Comparison of ENCODE assay signal across 15 cellular contexts in genomic region chr13:52808842-52809219, GRCh38. TPM values are rescaled to one million over a fixed set of nuclear protein-coding genes. Genes with fewer than 3 reads are reported as not detected.
A peak's percentile ranks its signal among the peaks of the same experiment; 100 is the strongest.
DNase-seq lines count a peak whose midpoint lies in the region; ATAC-seq, FAIRE-seq and TF ChIP-seq lines count a peak whose summit lies in the region.
"Had no signal": no experiment of that assay in that cellular context is flagged by ENCODE, and none has a peak within 500 bp of the region (broad histone marks: within the 10 kb centered on the region; RNA-seq: fewer than 3 reads in every experiment).

No MANE protein-coding gene starts in this region.

- TF ChIP-seq CTCF in Loucy (conservative IDR thresholded peaks at IDR 0.05; ENCODE audit: low read length) = no peak
- TF ChIP-seq CTCF in GM12878 (IDR thresholded peaks at IDR 0.05 in 2 of 3, conservative IDR thresholded peaks at IDR 0.05 in 1 of 3; ENCODE audit: control insufficient read depth in 2 of 3, extremely low read depth in 1 of 3, insufficient read depth in 1 of 3, low read depth in 3 of 3, low read length in 3 of 3) = no peak
- no peak for TF ChIP-seq CTCF in neural progenitor cell (IDR thresholded peaks at IDR 0.05)

- CTCF ChIA-PET in GM12878 (lab: Yijun Ruan, JAX) = interaction anchor here (0.6 to 5.1 kb wide), 49 partner anchors 10 to 361 kb away, joined by 3 to 179 read pairs (median 8); partner anchors contain the start of genes SUGT1 and VPS36

- no peak for FAIRE-seq in GM12878 (lab: Jason Lieb, UNC)
- FAIRE-seq: HTR-8/SVneo had no signal

- intact Hi-C loops in GM12878 (cut with micrococcal nuclease; ENCODE audit: unreplicated experiment) = loop anchor here (1.0 to 5.0 kb wide), 6 partner anchors 67 to 200 kb away; no protein-coding TSS in a partner anchor

- RAD21 ChIA-PET in GM12878 (lab: Charles Lee; ENCODE audit: unreplicated experiment) = interaction anchor here (0.6 to 7.8 kb wide), 47 partner anchors 12 to 359 kb away, joined by 3 to 161 read pairs (median 7); partner anchors contain the start of gene SUGT1

- H3F3A ChIP-seq in Loucy (ENCODE audit: low read depth) (no peaks in the 10 kb centered on the region), neural progenitor cell (ENCODE audit: low read depth) (peaks cover 4% of the 10 kb centered on the region)

- no peak for TF ChIP-seq RAD21 in GM12878 (IDR thresholded peaks at IDR 0.05; ENCODE audit: insufficient read depth, low read depth, low read length)

- SMC1A ChIA-PET in GM12878 (lab: Charles Lee; ENCODE audit: uncharacterized antibody, unreplicated experiment) = interaction anchor here (0.7 to 9.0 kb wide), 48 partner anchors 9 to 358 kb away, joined by 3 to 137 read pairs (median 6); partner anchors contain the start of genes SUGT1 and VPS36

- H3K36me3 Mint-ChIP-seq in neural progenitor cell = no peaks in the 10 kb centered on the region
- H3K36me3 Mint-ChIP-seq: CD8-positive, alpha-beta T cell; IgD-negative memory B cell had no signal

- 0% methylated on average over 1 of the region's 1 CpG for WGBS in GM12878 (ENCODE audit: insufficient coverage, insufficient replicate concordance, low lambda C conversion rate, missing lambda C conversion rate)

- H2AFZ ChIP-seq in Loucy (ENCODE audit: low read length) (peak overlapping the region; percentile 58), GM12878 (ENCODE audit: control insufficient read depth, low read depth, low read length) (no peak overlapping the region), neural progenitor cell (replicated peaks) (no peak overlapping the region)
- H2AFZ ChIP-seq: PC-9 had no signal

- no peaks in the 10 kb centered on the region for H3K79me2 ChIP-seq in Loucy (ENCODE audit: insufficient read depth, low read length)
- H3K79me2 ChIP-seq in GM12878 (ENCODE audit: control insufficient read depth, insufficient read depth, low read length) = no peaks in the 10 kb centered on the region
- no peaks in the 10 kb centered on the region for H3K79me2 ChIP-seq in neural progenitor cell (ENCODE audit: low read depth)

- H3K27me3 Mint-ChIP-seq in neural progenitor cell (ENCODE audit: insufficient read depth, low read depth) = peaks cover 4% of the 10 kb centered on the region

- no peaks in the 10 kb centered on the region for H3K9me3 ChIP-seq in Loucy (ENCODE audit: insufficient read depth, low read depth, low read length)
- no peaks in the 10 kb centered on the region for H3K9me3 ChIP-seq in GM12878 (replicated peaks; ENCODE audit: control insufficient read depth, insufficient read depth, low read length)
- no peaks in the 10 kb centered on the region for H3K9me3 ChIP-seq in neural progenitor cell (ENCODE audit: low read depth)

- no peak overlapping the region for H3K4me3 ChIP-seq in Loucy (ENCODE audit: low read length, poor library complexity, severe bottlenecking)
- H3K4me3 ChIP-seq in GM12878 = no peak overlapping the region
- no peak overlapping the region for H3K4me3 ChIP-seq in neural progenitor cell
- H3K4me3 ChIP-seq: PC-9 had no signal

- H4K20me1 ChIP-seq in Loucy (ENCODE audit: insufficient read depth, low read length, poor library complexity, severe bottlenecking) (no peaks in the 10 kb centered on the region), GM12878 (ENCODE audit: control insufficient read depth, insufficient read depth) (no peaks in the 10 kb centered on the region), neural progenitor cell (ENCODE audit: low read depth) (no peaks in the 10 kb centered on the region)

- in situ Hi-C loops in GM12878 (cut with MboI) = loop anchor here (5.0 to 10.0 kb wide), 2 partner anchors 142 to 214 kb away; no protein-coding TSS in a partner anchor

- no peaks in the 10 kb centered on the region for H3K4me1 Mint-ChIP-seq in neural progenitor cell

- DNase-seq in NCI-H748 (lab: John Stamatoyannopoulos, UW; ENCODE audit: unreplicated experiment) (peak; percentile 54), NCI-H748 treated with DMSO at 0.1 percent for 48 hours (lab: John Stamatoyannopoulos, UW) (no peak), GM12878 (ENCODE audit: low read depth, low spot score) (no peak), neural progenitor cell (ENCODE audit: low spot score) (no peak), cerebellar cortex (ENCODE audit: low spot score) (no peak), Ammon's horn (ENCODE audit: low spot score) (no peak)
- DNase-seq: GOT3 had no signal

- no peak overlapping the region for H3K4me2 ChIP-seq in Loucy (ENCODE audit: low read depth, low read length, poor library complexity, severe bottlenecking)
- H3K4me2 ChIP-seq in GM12878 (ENCODE audit: control insufficient read depth, insufficient read depth) = no peak overlapping the region
- H3K4me2 ChIP-seq in neural progenitor cell = peak overlapping the region; percentile 37
- H3K4me2 ChIP-seq: PC-9 had no signal

- H3K9ac ChIP-seq in Loucy (ENCODE audit: low read depth, low read length, poor library complexity, severe bottlenecking) = no peak overlapping the region
- no peak overlapping the region for H3K9ac ChIP-seq in GM12878 (ENCODE audit: control insufficient read depth, insufficient read depth, low read length)
- no peak overlapping the region for H3K9ac ChIP-seq in neural progenitor cell

- no peaks in the 10 kb centered on the region for H3K36me3 ChIP-seq in Loucy (ENCODE audit: insufficient read depth, low read length)
- H3K36me3 ChIP-seq in GM12878 (ENCODE audit: control insufficient read depth in 2 of 2, insufficient read depth in 2 of 2, low read length in 1 of 2) = no peaks in the 10 kb centered on the region
- H3K36me3 ChIP-seq in neural progenitor cell = no peaks in the 10 kb centered on the region

- no peak for TF ChIP-seq EP300 in GM12878 (IDR thresholded peaks at IDR 0.05; ENCODE audit: borderline replicate concordance in 1 of 2, control insufficient read depth in 1 of 2, low read depth in 2 of 2, low read length in 2 of 2)

- POLR2A ChIA-PET in GM12878 (lab: Charles Lee) = interaction anchor here (0.6 to 4.3 kb wide), 12 partner anchors 24 to 192 kb away, joined by 3 to 39 read pairs (median 4); partner anchors contain the start of gene SUGT1

- no peaks in the 10 kb centered on the region for H3K9me2 ChIP-seq in Loucy (replicated peaks; ENCODE audit: low read depth, low read length)

- ATAC-seq in GM12878 (peak; percentile 10; the same call in 1 of the 3 replicates), GM21390 (IDR thresholded peaks at IDR 0.05; ENCODE audit: unreplicated experiment) (no peak)

- H3K4me3 Mint-ChIP-seq in neural progenitor cell = no peak overlapping the region
- H3K4me3 Mint-ChIP-seq: CD8-positive, alpha-beta T cell; IgD-negative memory B cell had no signal

- H3K27ac ChIP-seq in GM12878 (ENCODE audit: control insufficient read depth, insufficient read depth) (no peak overlapping the region), neural progenitor cell (no peak overlapping the region)
- H3K27ac ChIP-seq: PC-9 had no signal

- H3K27me3 ChIP-seq in Loucy (ENCODE audit: insufficient read depth, low read length, poor library complexity, severe bottlenecking) (peaks cover 4% of the 10 kb centered on the region), GM12878 (replicated peaks in 1 of 2; ENCODE audit: control insufficient read depth in 2 of 2, insufficient read depth in 2 of 2, low read length in 1 of 2) (no peaks in the 10 kb centered on the region), neural progenitor cell (no peaks in the 10 kb centered on the region)

- TF ChIP-seq POLR2A in GM12878 (IDR thresholded peaks at IDR 0.05; ENCODE audit: low read depth, low read length) = no peak

- H3K9me3 Mint-ChIP-seq in neural progenitor cell = peaks cover 1% of the 10 kb centered on the region
- H3K9me3 Mint-ChIP-seq: CD8-positive, alpha-beta T cell; IgD-negative memory B cell had no signal

- BruUV-seq in GM12878 (replicated peaks; lab: Mats Ljungman, UMichigan) = no TSS peak

- H3K4me1 ChIP-seq in Loucy (ENCODE audit: insufficient read depth, low read length, poor library complexity, severe bottlenecking) (peaks cover 4% of the 10 kb centered on the region), GM12878 (ENCODE audit: control insufficient read depth, insufficient read depth, low read length) (peaks cover 4% of the 10 kb centered on the region; the same call in 1 of the 2 replicates), neural progenitor cell (peaks cover 10% of the 10 kb centered on the region)

- no peak overlapping the region for H3K27ac Mint-ChIP-seq in neural progenitor cell
- H3K27ac Mint-ChIP-seq: CD8-positive, alpha-beta T cell; IgD-negative memory B cell had no signal

TF ChIP-seq in GM12878, 131 proteins besides CTCF, POLR2A, EP300 and RAD21:
- peak; percentile 59; the same call in 1 of the 2 replicates for TF ChIP-seq RAD51 (IDR thresholded peaks at IDR 0.05)
- TF ChIP-seq BHLHE40 (IDR thresholded peaks at IDR 0.05; ENCODE audit: borderline replicate concordance in 1 of 2, low read depth in 2 of 2, low read length in 1 of 2) = peak in 1 of 2 experiments; percentile 78; a peak in 2 of 4 replicates
- TF ChIP-seq CHD2 (IDR thresholded peaks at IDR 0.05; ENCODE audit: borderline replicate concordance, low read depth, low read length) = no peak

RNA-seq across cellular contexts. Expression of gene PCDH8, which starts 39.6 kb away (rescaled TPM):
- not detected in 2 replicates for total RNA-seq in GM12878 (2013; cell fraction: nucleolus; rRNA removed)
- total RNA-seq in GM12878 (2014; rRNA removed) (0.38 and 0.62 TPM in 2 replicates), GM12878 (2014; rRNA removed; fragmentation: Illumina TruSeq; extraction: Trizol) (0.41 and 0.45 TPM in 2 replicates), GM12878 (2021) (0.16 and 0.31 TPM in 2 replicates), neural progenitor cell (ENCODE audit: low replicate concordance) (0.52 and 1.1 TPM in 2 replicates)
- not detected for polyA plus RNA-seq in GM12878 (2011; ENCODE audit: low read depth)
- polyA plus RNA-seq in GM12878 (2011; rRNA removed) (not detected in 2 replicates), GM12878 (2014; fragmentation: Illumina TruSeq; extraction: Trizol) (0.72 and 0.86 TPM in 2 replicates), GM12878 (2014; fragmentation: Nextera tagmentation; extraction: Ambion mirVana) (under 1 TPM; 0.03 to 0.22 TPM), GM12878 (2014; rRNA removed) (0.11 and 0.86 TPM in 2 replicates), GM12878 (2016; fragmentation: Nextera tagmentation; extraction: Ambion mirVana) (under 1 TPM; 0.15 to 0.84 TPM)
- not detected in 2 replicates for polyA plus RNA-seq in GM12878 (2011; cell fraction: cytosol; rRNA removed)
- 0.15 TPM in 1 of 2 replicates, not detected in the other for polyA plus RNA-seq in GM12878 (2011; cell fraction: nucleus; rRNA removed)
- polyA plus RNA-seq in GM12878 (2012) = 0.03 TPM in 1 of 2 replicates, not detected in the other
- not detected in 2 replicates for polyA minus RNA-seq in GM12878 (2011; rRNA and poly(A)+ RNA removed)
- polyA minus RNA-seq in GM12878 (2011; cell fraction: cytosol; rRNA and poly(A)+ RNA removed) = not detected in 2 replicates
- polyA minus RNA-seq in GM12878 (2011; cell fraction: nucleus; rRNA and poly(A)+ RNA removed) = not detected in 2 replicates
- total RNA-seq: CD8-positive, alpha-beta T cell; G401; MCF 10A; PC-9 had no signal
- polyA plus RNA-seq: IgD-negative memory B cell had no signal
